In the genomic region with DNA sequence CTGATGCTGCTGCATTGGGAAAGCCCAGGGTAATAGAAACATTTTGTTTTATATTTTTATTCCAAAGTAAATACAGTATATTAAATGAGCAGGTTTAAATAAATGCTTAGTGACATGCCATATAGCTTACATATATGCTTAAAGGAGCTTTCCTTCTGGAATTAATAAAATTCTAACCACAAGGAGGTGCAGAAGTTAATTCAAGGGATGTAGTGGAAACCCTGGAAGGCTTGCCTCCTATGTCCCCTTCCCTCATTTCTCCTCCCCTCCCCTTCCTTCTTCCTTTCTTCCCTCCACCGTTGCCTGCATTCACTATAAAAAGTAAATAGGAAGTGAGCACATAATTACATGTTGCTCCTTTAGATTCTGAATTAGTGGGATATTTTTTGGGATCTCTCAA, we compare ENCODE assay signal across 18 cellular contexts.
"Had no signal": no experiment of that assay in that cellular context is flagged by ENCODE, and none has a peak within 500 bp of the region (broad histone marks: within the 10 kb centered on the region; RNA-seq: fewer than 3 reads in every experiment).

No MANE protein-coding gene starts in this region.

- H3K27ac ChIP-seq: ascending aorta, body of pancreas, Peyer's patch, RWPE1, SJCRH30 had no signal

- H3K4me3 ChIP-seq: ascending aorta, body of pancreas, Peyer's patch, SJCRH30 had no signal

- FAIRE-seq: bronchial epithelial cell had no signal

- H3K36me3 ChIP-seq: Peyer's patch, SJCRH30 had no signal

- H3K27me3 ChIP-seq: ascending aorta, body of pancreas, Peyer's patch, SJCRH30 had no signal

- H3K9me3 ChIP-seq: ascending aorta, body of pancreas, Peyer's patch, SJCRH30 had no signal

- DNase-seq: activated B cell treated with CpG ODN at 0.5 μM for 24 hours; activated CD4-positive, alpha-beta T cell treated with anti-CD3 and anti-CD28 coated beads for 1 hour; activated CD4-positive, alpha-beta T cell treated with anti-CD3 and anti-CD28 coated beads, Interleukin-2, amount 50 U/mL, for 48 hours; activated effector memory CD4-positive, alpha-beta T cell treated with Interleukin-2 at 50 U/mL for 16 hours; activated naive CD4-positive, alpha-beta T cell; activated T-cell treated with anti-CD3 and anti-CD28 coated beads, Interleukin-2, amount 50 U/mL, for 24 hours; body of pancreas; cortex of kidney; NCI-H1048; NCI-H524 treated with DMSO at 0.1 percent for 48 hours; NK-92 treated with Interleukin-12 subunit alpha and Interleukin-12 subunit beta, amount 100 ng/mL, for 24 hours; Peyer's patch; Right ventricle myocardium superior; T-helper 9 cell had no signal

- H3K4me1 ChIP-seq: ascending aorta, body of pancreas, Peyer's patch, SJCRH30 had no signal
